ENCODE assay signal across 1 cellular context in genomic region chrX:109187473-109188168, GRCh38.
TF ChIP-seq lines count a peak whose summit lies in the region.

No MANE protein-coding gene starts in this region.

TF ChIP-seq in GM12878, 131 proteins besides CTCF, POLR2A, EP300 and RAD21 (continued from another document):
- TF ChIP-seq E2F4 (IDR thresholded peaks at IDR 0.05; ENCODE audit: low read depth, low read length): no peak
- peak; percentile 64; the same call in 1 of the 2 replicates for TF ChIP-seq ATF7 (IDR thresholded peaks at IDR 0.05; ENCODE audit: low read depth)
- no peak for TF ChIP-seq ZZZ3 (IDR thresholded peaks at IDR 0.05; ENCODE audit: control insufficient read depth, insufficient read length, low read depth)
- TF ChIP-seq POLR2AphosphoS2 (IDR thresholded peaks at IDR 0.05; ENCODE audit: low read depth, low read length): no peak
- TF ChIP-seq FOXM1 (IDR thresholded peaks at IDR 0.05; ENCODE audit: low read depth, low read length): no peak
- TF ChIP-seq CHD1 (IDR thresholded peaks at IDR 0.05; ENCODE audit: low read depth, low read length): no peak
- 0 out of 2 replicates have a peak, but pooled peaks have one; percentile 26 for TF ChIP-seq GATAD2B (conservative IDR thresholded peaks at IDR 0.05; ENCODE audit: low read depth)
- TF ChIP-seq ZNF384 (IDR thresholded peaks at IDR 0.05; ENCODE audit: borderline replicate concordance, low read depth, low read length): no peak
- TF ChIP-seq MLLT1 (IDR thresholded peaks at IDR 0.05): peak; percentile 84
- TF ChIP-seq EED (IDR thresholded peaks at IDR 0.05; ENCODE audit: low read depth): 0 out of 2 replicates have a peak, but pooled peaks have one; percentile 19
- TF ChIP-seq FOXK2 (IDR thresholded peaks at IDR 0.05): no peak
- no peak for TF ChIP-seq TAF1 (IDR thresholded peaks at IDR 0.05; ENCODE audit: borderline replicate concordance, low read depth, low read length)
- no peak for TF ChIP-seq HDAC2 (IDR thresholded peaks at IDR 0.05)
- no peak for TF ChIP-seq LARP7 (IDR thresholded peaks at IDR 0.05)
- no peak for TF ChIP-seq E2F8 (IDR thresholded peaks at IDR 0.05; ENCODE audit: low read depth, partially characterized antibody)
- no peak for TF ChIP-seq ZBED1 (IDR thresholded peaks at IDR 0.05; ENCODE audit: borderline replicate concordance)
